29 cellular contexts compared by ENCODE assay signal in genomic region chr1:229736376-229736775, GRCh38.
"Had no signal": no experiment of that assay in that cellular context is flagged by ENCODE, and none has a peak within 500 bp of the region (broad histone marks: within the 10 kb centered on the region; RNA-seq: fewer than 3 reads in every experiment).

No MANE protein-coding gene starts in this region.

- H3K4me1 Mint-ChIP-seq: stimulated activated effector memory CD8-positive, alpha-beta T cell treated with anti-CD3 and anti-CD28 coated beads, Interleukin-12 subunit alpha, Interleukin-12 subunit beta, amount 100 ng/mL, for 72 hours; stimulated activated memory B cell treated with anti-CD40 and anti-IgM and Interleukin-4, amounts not matched to agents 10 μg/mL and 1 μg/mL and 100 μg/mL, for 72 hours; stimulated activated naive B cell treated with anti-CD40 and anti-IgM and Interleukin-4, amounts not matched to agents 10 μg/mL and 1 μg/mL and 100 μg/mL, for 72 hours had no signal

- H3K27me3 Mint-ChIP-seq: stimulated activated memory B cell treated with anti-CD40 and anti-IgM and Interleukin-4, amounts not matched to agents 10 μg/mL and 1 μg/mL and 100 μg/mL, for 72 hours; stimulated activated naive B cell treated with anti-CD40 and anti-IgM and Interleukin-4, amounts not matched to agents 10 μg/mL and 1 μg/mL and 100 μg/mL, for 72 hours had no signal

- H3K9me3 Mint-ChIP-seq: type B pancreatic cell had no signal

- H3K4me3 Mint-ChIP-seq: stimulated activated effector memory CD8-positive, alpha-beta T cell treated with anti-CD3 and anti-CD28 coated beads, Interleukin-12 subunit alpha, Interleukin-12 subunit beta, amount 100 ng/mL, for 72 hours; stimulated activated memory B cell treated with anti-CD40 and anti-IgM and Interleukin-4, amounts not matched to agents 10 μg/mL and 1 μg/mL and 100 μg/mL, for 72 hours; stimulated activated naive B cell treated with anti-CD40 and anti-IgM and Interleukin-4, amounts not matched to agents 10 μg/mL and 1 μg/mL and 100 μg/mL, for 72 hours; stimulated activated naive CD8-positive, alpha-beta T cell treated with anti-CD3 and anti-CD28 coated beads, Interleukin-15, amount 100 ng/mL, for 72 hours; stimulated activated naive CD8-positive, alpha-beta T cell treated with anti-CD3 and anti-CD28 coated beads, Interleukin-15, Interleukin-2, amounts not matched to agents 100 ng/mL and 50 ng/mL, for 24 hours; type B pancreatic cell had no signal

- H3K27ac ChIP-seq: stomach, suprapubic skin, testis, thoracic aorta, thyroid gland, tibial artery, tibial nerve, transverse colon, upper lobe of left lung, upper lobe of right lung, uterus, vagina had no signal

- H3K4me3 ChIP-seq: stomach, suprapubic skin, testis, thoracic aorta, thyroid gland, tibial artery, tibial nerve, transverse colon, upper lobe of left lung, upper lobe of right lung, uterus, vagina had no signal

- ATAC-seq: stimulated activated effector memory CD8-positive, alpha-beta T cell treated with anti-CD3 and anti-CD28 coated beads, Interleukin-12 subunit alpha, Interleukin-12 subunit beta, amount 100 ng/mL, for 72 hours; stimulated activated memory B cell treated with anti-CD40 and anti-IgM and Interleukin-4, amounts not matched to agents 10 μg/mL and 1 μg/mL and 100 μg/mL, for 72 hours; stimulated activated naive B cell treated with anti-CD40 and anti-IgM and Interleukin-4, amounts not matched to agents 10 μg/mL and 1 μg/mL and 100 μg/mL, for 72 hours; stimulated activated naive CD8-positive, alpha-beta T cell treated with anti-CD3 and anti-CD28 coated beads, Interleukin-15, amount 100 ng/mL, for 72 hours; stimulated activated naive CD8-positive, alpha-beta T cell treated with anti-CD3 and anti-CD28 coated beads, Interleukin-15, Interleukin-2, amounts not matched to agents 100 U/mL and 50 U/mL, for 24 hours; upper lobe of right lung had no signal

- H3K4me1 ChIP-seq: stomach, suprapubic skin, testis, thyroid gland, tibial artery, tibial nerve, transverse colon, upper lobe of left lung, upper lobe of right lung, uterus, vagina had no signal

- DNase-seq: stimulated activated CD4-positive, alpha-beta T cell treated with anti-CD3 and anti-CD28 coated beads, Interleukin-2, amount 100 ng/mL, for 48 hours; stimulated activated CD4-positive, alpha-beta T cell treated with anti-CD3 and anti-CD28 coated beads, Interleukin-4, amount 100 ng/mL, for 1 hour; stimulated activated CD4-positive, alpha-beta T cell treated with anti-CD3 and anti-CD28 coated beads, Interleukin-4, amount 100 ng/mL, for 24 hours; stimulated activated CD4-positive, alpha-beta T cell treated with anti-CD3 and anti-CD28 coated beads, Interleukin-4, amount 100 ng/mL, for 4 hours; stimulated activated CD8-positive, alpha-beta memory T cell treated with anti-CD3 and anti-CD28 coated beads, Interleukin-4, amount 100 ng/mL, for 48 hours; stimulated activated naive B cell treated with anti-CD40 and anti-IgM and Interleukin-4, amounts not matched to agents 10 μg/mL and 1 μg/mL and 100 μg/mL, for 72 hours; stimulated activated naive CD4-positive, alpha-beta T cell; stimulated activated naive CD4-positive, alpha-beta T cell treated with Interleukin-2 at 50 U/mL for 16 hours; stimulated activated naive CD8-positive, alpha-beta T cell treated with anti-CD3 and anti-CD28 coated beads, Interleukin-15, amount 100 ng/mL, for 72 hours; stimulated activated naive CD8-positive, alpha-beta T cell treated with anti-CD3 and anti-CD28 coated beads, Interleukin-15, Interleukin-2, amounts not matched to agents 100 U/mL and 50 U/mL, for 24 hours; stomach; substantia nigra; testis; thyroid gland; tibial artery; transverse colon; trophoblast cell; upper lobe of left lung; upper lobe of right lung; uterus had no signal

- H3K9me3 ChIP-seq: testis, thyroid gland had no signal

- H3K36me3 ChIP-seq: stomach, suprapubic skin, thoracic aorta, thyroid gland, tibial artery, tibial nerve, transverse colon, upper lobe of left lung, upper lobe of right lung, uterus, vagina had no signal

- H3K27me3 ChIP-seq: stomach, suprapubic skin, testis, thyroid gland, tibial artery, tibial nerve, transverse colon, upper lobe of left lung, upper lobe of right lung, vagina had no signal

- H3K27ac Mint-ChIP-seq: stimulated activated effector memory CD8-positive, alpha-beta T cell treated with anti-CD3 and anti-CD28 coated beads, Interleukin-12 subunit alpha, Interleukin-12 subunit beta, amount 100 ng/mL, for 72 hours; stimulated activated memory B cell treated with anti-CD40 and anti-IgM and Interleukin-4, amounts not matched to agents 10 μg/mL and 1 μg/mL and 100 μg/mL, for 72 hours; stimulated activated naive B cell treated with anti-CD40 and anti-IgM and Interleukin-4, amounts not matched to agents 10 μg/mL and 1 μg/mL and 100 μg/mL, for 72 hours; stimulated activated naive CD8-positive, alpha-beta T cell treated with anti-CD3 and anti-CD28 coated beads, Interleukin-15, amount 100 ng/mL, for 72 hours; stimulated activated naive CD8-positive, alpha-beta T cell treated with anti-CD3 and anti-CD28 coated beads, Interleukin-15, Interleukin-2, amounts not matched to agents 100 ng/mL and 50 ng/mL, for 24 hours; type B pancreatic cell had no signal

- FAIRE-seq: urothelium cell line had no signal

- H3K36me3 Mint-ChIP-seq: stimulated activated effector memory CD8-positive, alpha-beta T cell treated with anti-CD3 and anti-CD28 coated beads, Interleukin-12 subunit alpha, Interleukin-12 subunit beta, amount 100 ng/mL, for 72 hours; type B pancreatic cell had no signal
